ENCODE assay signal across 29 cellular contexts in genomic region chr7:121323515-121323914, GRCh38. TPM values are rescaled to one million over a fixed set of nuclear protein-coding genes. Genes with fewer than 3 reads are reported as not detected.
"Had no signal": no experiment of that assay in that cellular context is flagged by ENCODE, and none has a peak within 500 bp of the region (broad histone marks: within the 10 kb centered on the region; RNA-seq: fewer than 3 reads in every experiment).

No MANE protein-coding gene starts in this region.

- H3K27ac Mint-ChIP-seq: activated CD4-positive, alpha-beta memory T cell treated with anti-CD3 and anti-CD28 coated beads, Interleukin-2, amount 10 ng/mL, durations not matched to agents 7 days and 5 days; activated CD4-positive, alpha-beta T cell treated with anti-CD3 and anti-CD28 coated beads, Interleukin-2, amount 10 ng/mL, durations not matched to agents 7 days and 5 days; activated T-cell treated with anti-CD3 and anti-CD28 coated beads, Interleukin-2, amount 50 U/mL, for 24 hours; activated T-helper 17 cell treated with anti-CD3 and anti-CD28 coated beads, Interleukin-2, amount 50 U/mL, for 72 hours; natural killer cell treated with Interleukin-12 subunit alpha and Interleukin-12 subunit beta and Interleukin-15 and Interleukin-18, amount 100 ng/mL, for 72 hours; stimulated activated naive CD8-positive, alpha-beta T cell treated with anti-CD3 and anti-CD28 coated beads, Interleukin-15, Interleukin-2, amounts not matched to agents 100 ng/mL and 50 ng/mL, for 24 hours; type B pancreatic cell; WTC11 had no signal

- ATAC-seq: activated T-helper 17 cell treated with anti-CD3 and anti-CD28 coated beads, Interleukin-2, amount 50 U/mL, for 72 hours; left cardiac atrium; left ventricle myocardium superior; natural killer cell treated with Interleukin-12 subunit alpha and Interleukin-12 subunit beta and Interleukin-15 and Interleukin-18, amount 100 ng/mL, for 72 hours; WTC11 had no signal

- H3K36me3 Mint-ChIP-seq: natural killer cell treated with Interleukin-12 subunit alpha and Interleukin-12 subunit beta and Interleukin-15 and Interleukin-18, amount 100 ng/mL, for 72 hours; type B pancreatic cell; WTC11 had no signal

- H3K36me3 ChIP-seq: brain microvascular endothelial cell, right atrium auricular region, thoracic aorta, uterus had no signal

- H3K4me3 Mint-ChIP-seq: activated CD4-positive, alpha-beta memory T cell treated with anti-CD3 and anti-CD28 coated beads, Interleukin-2, amount 10 ng/mL, durations not matched to agents 7 days and 5 days; activated CD4-positive, alpha-beta T cell treated with anti-CD3 and anti-CD28 coated beads, Interleukin-2, amount 10 ng/mL, durations not matched to agents 7 days and 5 days; activated T-cell treated with anti-CD3 and anti-CD28 coated beads, Interleukin-2, amount 50 U/mL, for 24 hours; activated T-helper 17 cell treated with anti-CD3 and anti-CD28 coated beads, Interleukin-2, amount 50 U/mL, for 72 hours; natural killer cell treated with Interleukin-12 subunit alpha and Interleukin-12 subunit beta and Interleukin-15 and Interleukin-18, amount 100 ng/mL, for 72 hours; stimulated activated naive CD8-positive, alpha-beta T cell treated with anti-CD3 and anti-CD28 coated beads, Interleukin-15, Interleukin-2, amounts not matched to agents 100 ng/mL and 50 ng/mL, for 24 hours; type B pancreatic cell; WTC11 had no signal

- H3K27ac ChIP-seq: brain microvascular endothelial cell, coronary artery, dorsolateral prefrontal cortex, right atrium auricular region, thoracic aorta, uterus had no signal

- H3K9me3 ChIP-seq: right atrium auricular region, thoracic aorta, uterus had no signal

- H3K9me3 Mint-ChIP-seq: activated CD4-positive, alpha-beta memory T cell treated with anti-CD3 and anti-CD28 coated beads, Interleukin-2, amount 10 ng/mL, durations not matched to agents 7 days and 5 days; activated CD4-positive, alpha-beta T cell treated with anti-CD3 and anti-CD28 coated beads, Interleukin-2, amount 10 ng/mL, durations not matched to agents 7 days and 5 days; activated T-cell treated with anti-CD3 and anti-CD28 coated beads, Interleukin-2, amount 50 U/mL, for 24 hours; activated T-helper 17 cell treated with anti-CD3 and anti-CD28 coated beads, Interleukin-2, amount 50 U/mL, for 72 hours; natural killer cell treated with Interleukin-12 subunit alpha and Interleukin-12 subunit beta and Interleukin-15 and Interleukin-18, amount 100 ng/mL, for 72 hours; stimulated activated naive CD8-positive, alpha-beta T cell treated with anti-CD3 and anti-CD28 coated beads, Interleukin-15, Interleukin-2, amounts not matched to agents 100 ng/mL and 50 ng/mL, for 24 hours; type B pancreatic cell; WTC11 had no signal

- H3K4me1 ChIP-seq: right atrium auricular region, uterus had no signal

- H3K4me3 ChIP-seq: coronary artery, dorsolateral prefrontal cortex, right atrium auricular region, thoracic aorta, uterus had no signal

- DNase-seq: activated CD4-positive, alpha-beta memory T cell treated with anti-CD3 and anti-CD28 coated beads, Interleukin-2, amount 10 ng/mL, durations not matched to agents 7 days and 5 days; activated CD4-positive, alpha-beta T cell treated with anti-CD3 and anti-CD28 coated beads for 1 hour; activated CD4-positive, alpha-beta T cell treated with anti-CD3 and anti-CD28 coated beads, Interleukin-2, amount 10 ng/mL, durations not matched to agents 7 days and 5 days; activated CD8-positive, alpha-beta memory T cell treated with anti-CD3 and anti-CD28 coated beads, Interleukin-2, amount 50 U/mL, for 48 hours; activated gamma-delta T cell treated with Interleukin-2 at 50 U/mL for 16 hours; activated naive CD4-positive, alpha-beta T cell treated with anti-CD3 and anti-CD28 coated beads, Interleukin-2, amount 50 U/mL, for 16 hours; activated T-cell treated with anti-CD3 and anti-CD28 coated beads, Interleukin-2, amount 50 U/mL, for 24 hours; amniotic stem cell; brain microvascular endothelial cell; dorsolateral prefrontal cortex; effector memory CD4-positive, alpha-beta T cell; left cardiac atrium; left ventricle myocardium superior; mammary epithelial cell; midbrain; T-helper 2 cell; uterus had no signal

- H3K4me1 Mint-ChIP-seq: activated CD4-positive, alpha-beta T cell treated with anti-CD3 and anti-CD28 coated beads, Interleukin-2, amount 10 ng/mL, durations not matched to agents 7 days and 5 days; activated T-helper 17 cell treated with anti-CD3 and anti-CD28 coated beads, Interleukin-2, amount 50 U/mL, for 72 hours; WTC11 had no signal

- H3K27me3 ChIP-seq: brain microvascular endothelial cell, uterus had no signal

RNA-seq across cellular contexts. Expression of gene WNT16, which starts 5.3 kb away (rescaled TPM):
- total RNA-seq: activated CD4-positive, alpha-beta memory T cell treated with anti-CD3 and anti-CD28 coated beads, Interleukin-2, amount 10 ng/mL, durations not matched to agents 7 days and 5 days; activated CD4-positive, alpha-beta T cell treated with anti-CD3 and anti-CD28 coated beads, Interleukin-2, amount 10 ng/mL, durations not matched to agents 7 days and 5 days; activated T-helper 17 cell treated with anti-CD3 and anti-CD28 coated beads, Interleukin-2, amount 50 U/mL, for 72 hours; epithelial cell of proximal tubule; left cardiac atrium; left ventricle myocardium superior; mammary epithelial cell; natural killer cell treated with Interleukin-12 subunit alpha and Interleukin-12 subunit beta and Interleukin-15 and Interleukin-18, amount 100 ng/mL, for 72 hours; omental fat pad; pulmonary artery endothelial cell; subcutaneous adipose tissue; thoracic aorta had no signal
- polyA plus RNA-seq: mammary epithelial cell had no signal
